ENCODE assay signal across 10 cellular contexts in the genomic region with DNA sequence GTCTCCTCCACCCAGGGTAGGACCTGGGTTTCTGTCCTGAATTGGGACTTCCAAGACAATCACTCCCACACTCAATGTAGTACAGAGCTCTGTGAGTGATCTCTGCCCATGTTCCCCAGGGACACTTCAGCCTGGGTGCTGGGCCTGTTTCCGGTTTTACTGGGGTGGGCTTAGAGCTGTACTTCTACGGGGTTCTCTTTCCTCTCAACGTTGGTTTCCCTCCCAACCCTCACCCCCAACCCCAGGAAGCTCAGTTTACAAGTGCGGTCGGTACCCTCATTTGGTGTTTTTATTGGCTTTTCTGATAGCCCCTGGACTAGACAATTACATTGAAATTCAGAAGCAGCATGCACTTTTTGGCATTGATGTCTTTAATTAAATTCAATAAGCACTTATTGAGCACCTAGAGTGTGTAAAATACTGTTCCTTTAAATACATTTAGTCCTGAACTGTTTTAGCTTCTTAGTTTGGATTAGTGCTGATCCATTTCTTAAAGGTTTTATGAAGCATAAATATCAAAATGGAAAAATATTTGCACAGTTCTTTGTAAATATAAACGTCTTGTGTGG. TPM values are rescaled to one million over a fixed set of nuclear protein-coding genes. Genes with fewer than 3 reads are reported as not detected.
DNase-seq lines count a peak whose midpoint lies in the region; ATAC-seq and TF ChIP-seq lines count a peak whose summit lies in the region.
"Had no signal": no experiment of that assay in that cellular context is flagged by ENCODE, and none has a peak within 500 bp of the region (broad histone marks: within the 10 kb centered on the region; RNA-seq: fewer than 3 reads in every experiment).

No MANE protein-coding gene starts in this region.

- peak overlapping the region; percentile 9 for H4K8ac ChIP-seq in trophoblast cell (ENCODE audit: low read depth, low read length)

- H3K4ac ChIP-seq in trophoblast cell (ENCODE audit: low read depth, low read length), result no peak overlapping the region

- H3K4me1 Mint-ChIP-seq in chondrocyte (ENCODE audit: low read depth), result peaks cover 7% of the 10 kb centered on the region

- H3K36me3 ChIP-seq in trophoblast cell (ENCODE audit: control insufficient read depth in 1 of 2, insufficient read depth in 2 of 2, low read length in 2 of 2), result no peaks in the 10 kb centered on the region

- no peaks in the 10 kb centered on the region for H3K36me3 Mint-ChIP-seq in chondrocyte (ENCODE audit: low read depth)

- H4K12ac ChIP-seq in trophoblast cell (ENCODE audit: low read depth, low read length), result no peak overlapping the region

- no peak overlapping the region for H3K14ac ChIP-seq in trophoblast cell (ENCODE audit: low read length)

- no peaks in the 10 kb centered on the region for H3K4me1 ChIP-seq in trophoblast cell (ENCODE audit: control insufficient read depth in 1 of 2, insufficient read depth in 2 of 2, low read length in 2 of 2)

- POLR2A ChIA-PET in GM10248 (lab: Yijun Ruan, JAX), result no interaction called here

- no peak overlapping the region for H2AK5ac ChIP-seq in trophoblast cell (ENCODE audit: low read length)

- H3K27ac ChIP-seq in trophoblast cell (ENCODE audit: low read depth, low read length), result no peak overlapping the region

- H3K23ac ChIP-seq in trophoblast cell (ENCODE audit: low read length), result no peak overlapping the region

- CTCF ChIA-PET in GM10248 (lab: Yijun Ruan, JAX), result interaction anchor here (0.7 to 2.5 kb wide), 10 partner anchors 12 to 536 kb away, joined by 3 to 7 read pairs (median 3); no protein-coding TSS in a partner anchor

- H3K27me3 ChIP-seq in trophoblast cell (ENCODE audit: insufficient read depth, low read length), result no peaks in the 10 kb centered on the region

- no peak overlapping the region for H3K4me3 Mint-ChIP-seq in chondrocyte (ENCODE audit: unreplicated experiment)
- H3K4me3 Mint-ChIP-seq: effector memory CD8-positive, alpha-beta T cell had no signal

- no peak overlapping the region for H2AFZ ChIP-seq in trophoblast cell (ENCODE audit: insufficient read depth, low read length, poor library complexity)

- no peaks in the 10 kb centered on the region for H3K9me3 Mint-ChIP-seq in chondrocyte (ENCODE audit: low read depth)
- H3K9me3 Mint-ChIP-seq: effector memory CD8-positive, alpha-beta T cell; nephron progenitor cell had no signal

- H2BK120ac ChIP-seq in trophoblast cell (ENCODE audit: insufficient read depth, low read length, poor library complexity), result no peak overlapping the region

- no peak overlapping the region for H4K91ac ChIP-seq in trophoblast cell (ENCODE audit: low read depth, low read length)

- H2BK5ac ChIP-seq in trophoblast cell (ENCODE audit: low read depth, low read length, poor library complexity), result no peak overlapping the region

- H3K18ac ChIP-seq in trophoblast cell (ENCODE audit: low read length), result no peak overlapping the region

- H3K9me3 ChIP-seq in trophoblast cell (ENCODE audit: insufficient read depth, low read depth, low read length), result no peaks in the 10 kb centered on the region

- WGBS in trophoblast cell (ENCODE audit: extremely low coverage, insufficient coverage, insufficient read length), result no CpG with 5 or more reads among the region's 6 CpGs

- H3K9ac ChIP-seq in trophoblast cell (ENCODE audit: low read length), result no peak overlapping the region

- no peak overlapping the region for H3K4me2 ChIP-seq in trophoblast cell (ENCODE audit: low read length)

- H3K79me1 ChIP-seq in trophoblast cell (ENCODE audit: low read length), result peaks cover 3% of the 10 kb centered on the region

- no peak overlapping the region for H3K4me3 ChIP-seq in trophoblast cell (ENCODE audit: low read depth, low read length)

- peaks cover 4% of the 10 kb centered on the region for H3K79me2 ChIP-seq in trophoblast cell (ENCODE audit: control insufficient read depth, insufficient read depth, low read length, poor library complexity)

- no peaks in the 10 kb centered on the region for H3K27me3 Mint-ChIP-seq in chondrocyte (ENCODE audit: low read depth)

- peak; percentile 14 for DNase-seq in GM10248 (ENCODE audit: extremely low spot score)
- DNase-seq in chondrocyte (ENCODE audit: low spot score), result no peak
- DNase-seq in trophoblast cell, result no peak
- no peak for DNase-seq in head of caudate nucleus
- DNase-seq in UCSD-AML1 (lab: John Stamatoyannopoulos, UW; ENCODE audit: unreplicated experiment), result no peak
- no peak for DNase-seq in DMS114 treated with DMSO at 0.1 percent for 48 hours (lab: John Stamatoyannopoulos, UW; ENCODE audit: unreplicated experiment)
- no peak for DNase-seq in GM03348 (ENCODE audit: low spot score)

- peak; percentile 0 for ATAC-seq in HG03159 (IDR thresholded peaks at IDR 0.05; ENCODE audit: unreplicated experiment)

- H2BK12ac ChIP-seq in trophoblast cell (ENCODE audit: low read length), result no peak overlapping the region

- TF ChIP-seq CTCF in GM10248 (IDR thresholded peaks at IDR 0.05; ENCODE audit: control extremely low read depth, extremely low read depth, low read depth, missing control alignments) (no peak), chondrocyte (IDR thresholded peaks at IDR 0.05) (no peak)

- peak overlapping the region; percentile 53 for H3K27ac Mint-ChIP-seq in chondrocyte (ENCODE audit: unreplicated experiment)
- H3K27ac Mint-ChIP-seq: effector memory CD8-positive, alpha-beta T cell had no signal

- intact Hi-C loops in head of caudate nucleus (cut with DNase I), result loop anchor here (10.0 kb wide), 2 partner anchors 116 to 224 kb away; no protein-coding TSS in a partner anchor

RNA-seq across cellular contexts. Expression of a gene that starts 0.5 kb away (rescaled TPM):
- 24.2 to 32.4 TPM (median 24.9 TPM) in 3 replicates for total RNA-seq in chondrocyte
- polyA plus RNA-seq in trophoblast cell (2013), result 26.3 and 26.6 TPM in 2 replicates
